In the genomic region with DNA sequence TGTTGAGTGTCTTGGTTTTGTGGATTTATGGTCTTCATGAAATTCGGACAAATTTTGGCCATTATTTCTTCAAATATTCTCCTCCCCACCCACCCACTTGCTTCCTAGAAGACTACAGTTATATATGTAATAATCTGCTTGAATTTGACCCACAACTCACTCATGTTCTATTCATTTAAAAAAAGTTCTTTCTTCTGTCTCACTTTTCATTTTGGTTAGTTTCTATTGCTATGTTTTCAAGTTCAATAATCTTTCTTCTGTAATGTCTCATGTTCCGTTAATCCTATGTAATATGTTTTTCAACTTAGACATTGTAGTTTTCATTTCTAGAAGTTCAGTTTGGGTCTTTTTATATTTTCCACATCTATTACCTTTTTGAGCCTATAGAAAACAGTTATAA, we compare ENCODE assay signal across 7 cellular contexts. TPM values are rescaled to one million over a fixed set of nuclear protein-coding genes. Genes with fewer than 3 reads are reported as not detected.
A peak's percentile ranks its signal among the peaks of the same experiment; 100 is the strongest.
DNase-seq lines count a peak whose midpoint lies in the region; ATAC-seq, FAIRE-seq and TF ChIP-seq lines count a peak whose summit lies in the region.
"Not testable (repeated sequence)": the region's sequence is repeated elsewhere in the genome, so short reads cannot be mapped to it uniquely, and the experiment has no call there.

No MANE protein-coding gene starts in this region.

- H3K79me2 ChIP-seq in GM12878 (ENCODE audit: control insufficient read depth, insufficient read depth, low read length): not testable (repeated sequence)

- not testable (repeated sequence) for ATAC-seq in GM12878

- intact Hi-C loops in activated T-helper 2 cell treated with anti-CD3 and anti-CD28 coated beads, Interferon-gamma antibody, Interleukin-2, Interleukin-4, amounts not matched to agents 10 μg/mL and 5 μg/mL and 100 μg/mL, durations not matched to agents 14 hours and 24 hours and 36 hours (cut with micrococcal nuclease); GM12878 (cut with micrococcal nuclease; ENCODE audit: unreplicated experiment): not testable (repeated sequence)

- H4K20me1 ChIP-seq in GM12878 (ENCODE audit: control insufficient read depth, insufficient read depth): not testable (repeated sequence)

- H3K4me2 ChIP-seq in GM12878 (ENCODE audit: control insufficient read depth, insufficient read depth): not testable (repeated sequence)

- H3K9ac ChIP-seq in GM12878 (ENCODE audit: control insufficient read depth, insufficient read depth, low read length): not testable (repeated sequence)

- H3K4me3 ChIP-seq in GM12878: not testable (repeated sequence)

- peaks cover 11% of the 10 kb centered on the region for H3K9me3 Mint-ChIP-seq in activated T-cell treated with anti-CD3 and anti-CD28 coated beads, Interleukin-2, amount 50 U/mL, for 24 hours
- H3K9me3 Mint-ChIP-seq in activated T-helper 2 cell treated with anti-CD3 and anti-CD28 coated beads, Interferon-gamma antibody, Interleukin-2, Interleukin-4, amounts not matched to agents 10 μg/mL and 5 μg/mL and 100 μg/mL, durations not matched to agents 14 hours and 24 hours and 36 hours; stimulated activated naive CD8-positive, alpha-beta T cell treated with anti-CD3 and anti-CD28 coated beads, Interleukin-15, Interleukin-2, amounts not matched to agents 100 ng/mL and 50 ng/mL, for 24 hours: not testable (repeated sequence)

- H2AFZ ChIP-seq in GM12878 (ENCODE audit: control insufficient read depth, low read depth, low read length): not testable (repeated sequence)

- H3K27me3 Mint-ChIP-seq in activated T-cell treated with anti-CD3 and anti-CD28 coated beads, Interleukin-2, amount 50 U/mL, for 24 hours; activated T-helper 2 cell treated with anti-CD3 and anti-CD28 coated beads, Interferon-gamma antibody, Interleukin-2, Interleukin-4, amounts not matched to agents 10 μg/mL and 5 μg/mL and 100 μg/mL, durations not matched to agents 14 hours and 24 hours and 36 hours (ENCODE audit: low read depth); stimulated activated naive CD8-positive, alpha-beta T cell treated with anti-CD3 and anti-CD28 coated beads, Interleukin-15, Interleukin-2, amounts not matched to agents 100 ng/mL and 50 ng/mL, for 24 hours: not testable (repeated sequence)

- SMC1A ChIA-PET in GM12878 (lab: Charles Lee; ENCODE audit: uncharacterized antibody, unreplicated experiment): not testable (repeated sequence)

- H3K27ac Mint-ChIP-seq in activated T-cell treated with anti-CD3 and anti-CD28 coated beads, Interleukin-2, amount 50 U/mL, for 24 hours: peak overlapping the region; percentile 63
- H3K27ac Mint-ChIP-seq in activated T-helper 2 cell treated with anti-CD3 and anti-CD28 coated beads, Interferon-gamma antibody, Interleukin-2, Interleukin-4, amounts not matched to agents 10 μg/mL and 5 μg/mL and 100 μg/mL, durations not matched to agents 14 hours and 24 hours and 36 hours: peak overlapping the region; percentile 55
- H3K27ac Mint-ChIP-seq in stimulated activated naive CD8-positive, alpha-beta T cell treated with anti-CD3 and anti-CD28 coated beads, Interleukin-15, Interleukin-2, amounts not matched to agents 100 ng/mL and 50 ng/mL, for 24 hours: peak overlapping the region; percentile 70

- CTCF ChIA-PET in GM12878 (lab: Yijun Ruan, JAX): not testable (repeated sequence)

- H3K36me3 ChIP-seq in GM12878 (ENCODE audit: control insufficient read depth in 2 of 2, insufficient read depth in 2 of 2, low read length in 1 of 2): not testable (repeated sequence)

- not testable (repeated sequence) for BruUV-seq in GM12878 (replicated peaks; lab: Mats Ljungman, UMichigan)

- DNase-seq in H54 (ENCODE audit: insufficient read length, low spot score); activated T-cell treated with anti-CD3 and anti-CD28 coated beads, Interleukin-2, amount 50 U/mL, for 24 hours; activated T-helper 2 cell treated with anti-CD3 and anti-CD28 coated beads, Interferon-gamma antibody, Interleukin-2, Interleukin-4, amounts not matched to agents 10 μg/mL and 5 μg/mL and 100 μg/mL, durations not matched to agents 14 hours and 24 hours and 36 hours (ENCODE audit: low spot score); GM12878 (ENCODE audit: low read depth, low spot score): not testable (repeated sequence)

- WGBS in GM12878 (ENCODE audit: insufficient coverage, insufficient replicate concordance, low lambda C conversion rate, missing lambda C conversion rate): 0% methylated on average over 2 of the region's 2 CpGs

- not testable (repeated sequence) for TF ChIP-seq POLR2A in H54 (IDR thresholded peaks at IDR 0.05; ENCODE audit: low read depth, low read length); GM12878 (IDR thresholded peaks at IDR 0.05; ENCODE audit: low read depth, low read length)

- TF ChIP-seq CTCF in GM12878 (IDR thresholded peaks at IDR 0.05 in 2 of 3, conservative IDR thresholded peaks at IDR 0.05 in 1 of 3; ENCODE audit: control insufficient read depth in 2 of 3, extremely low read depth in 1 of 3, insufficient read depth in 1 of 3, low read depth in 3 of 3, low read length in 3 of 3): not testable (repeated sequence)

- not testable (repeated sequence) for H3K27ac ChIP-seq in GM12878 (ENCODE audit: control insufficient read depth, insufficient read depth)

- RAD21 ChIA-PET in GM12878 (lab: Charles Lee; ENCODE audit: unreplicated experiment): not testable (repeated sequence)

- not testable (repeated sequence) for TF ChIP-seq EP300 in GM12878 (IDR thresholded peaks at IDR 0.05; ENCODE audit: borderline replicate concordance in 1 of 2, control insufficient read depth in 1 of 2, low read depth in 2 of 2, low read length in 2 of 2)

- not testable (repeated sequence) for H3K4me1 ChIP-seq in GM12878 (ENCODE audit: control insufficient read depth, insufficient read depth, low read length)

- TF ChIP-seq RAD21 in GM12878 (IDR thresholded peaks at IDR 0.05; ENCODE audit: insufficient read depth, low read depth, low read length): not testable (repeated sequence)

- not testable (repeated sequence) for H3K4me3 Mint-ChIP-seq in activated T-cell treated with anti-CD3 and anti-CD28 coated beads, Interleukin-2, amount 50 U/mL, for 24 hours; activated T-helper 2 cell treated with anti-CD3 and anti-CD28 coated beads, Interferon-gamma antibody, Interleukin-2, Interleukin-4, amounts not matched to agents 10 μg/mL and 5 μg/mL and 100 μg/mL, durations not matched to agents 14 hours and 24 hours and 36 hours (ENCODE audit: low read depth); stimulated activated naive CD8-positive, alpha-beta T cell treated with anti-CD3 and anti-CD28 coated beads, Interleukin-15, Interleukin-2, amounts not matched to agents 100 ng/mL and 50 ng/mL, for 24 hours

- H3K4me1 Mint-ChIP-seq in activated T-cell treated with anti-CD3 and anti-CD28 coated beads, Interleukin-2, amount 50 U/mL, for 24 hours (ENCODE audit: low read depth); activated T-helper 2 cell treated with anti-CD3 and anti-CD28 coated beads, Interferon-gamma antibody, Interleukin-2, Interleukin-4, amounts not matched to agents 10 μg/mL and 5 μg/mL and 100 μg/mL, durations not matched to agents 14 hours and 24 hours and 36 hours (ENCODE audit: low read depth); stimulated activated naive CD8-positive, alpha-beta T cell treated with anti-CD3 and anti-CD28 coated beads, Interleukin-15, Interleukin-2, amounts not matched to agents 100 ng/mL and 50 ng/mL, for 24 hours (ENCODE audit: low read depth): not testable (repeated sequence)

- H3K9me3 ChIP-seq in GM12878 (replicated peaks; ENCODE audit: control insufficient read depth, insufficient read depth, low read length): not testable (repeated sequence)

- peaks cover 80% of the 10 kb centered on the region for H3K36me3 Mint-ChIP-seq in activated T-cell treated with anti-CD3 and anti-CD28 coated beads, Interleukin-2, amount 50 U/mL, for 24 hours (ENCODE audit: low read depth)
- peaks cover 72% of the 10 kb centered on the region for H3K36me3 Mint-ChIP-seq in activated T-helper 2 cell treated with anti-CD3 and anti-CD28 coated beads, Interferon-gamma antibody, Interleukin-2, Interleukin-4, amounts not matched to agents 10 μg/mL and 5 μg/mL and 100 μg/mL, durations not matched to agents 14 hours and 24 hours and 36 hours (ENCODE audit: low read depth)
- H3K36me3 Mint-ChIP-seq in stimulated activated naive CD8-positive, alpha-beta T cell treated with anti-CD3 and anti-CD28 coated beads, Interleukin-15, Interleukin-2, amounts not matched to agents 100 ng/mL and 50 ng/mL, for 24 hours (ENCODE audit: low read depth): peaks cover 64% of the 10 kb centered on the region

- POLR2A ChIA-PET in GM12878 (lab: Charles Lee): not testable (repeated sequence)

- FAIRE-seq in A204.1 (lab: Jason Lieb, UNC) (peak; percentile 82), H54 (lab: Jason Lieb, UNC) (peak; percentile 68), GM12878 (lab: Jason Lieb, UNC) (peak; percentile 7), islet of Langerhans (lab: Jason Lieb, UNC) (peak; percentile 80)

- not testable (repeated sequence) for H3K27me3 ChIP-seq in GM12878 (replicated peaks in 1 of 2; ENCODE audit: control insufficient read depth in 2 of 2, insufficient read depth in 2 of 2, low read length in 1 of 2)

- in situ Hi-C loops in GM12878 (cut with MboI): not testable (repeated sequence)

RNA-seq across cellular contexts. Expression of a gene that starts 55.5 kb away (rescaled TPM):
- 17.7 and 20.6 TPM in 2 replicates for total RNA-seq in activated T-helper 2 cell treated with anti-CD3 and anti-CD28 coated beads, Interferon-gamma antibody, Interleukin-2, Interleukin-4, amounts not matched to agents 10 μg/mL and 5 μg/mL and 100 μg/mL, durations not matched to agents 14 hours and 24 hours and 36 hours
- 68.4 and 80.7 TPM in 2 replicates for total RNA-seq in GM12878 (2013; cell fraction: nucleolus; rRNA removed)
- 18.2 and 19.6 TPM in 2 replicates for total RNA-seq in GM12878 (2014; rRNA removed)
- total RNA-seq in GM12878 (2014; rRNA removed; fragmentation: Illumina TruSeq; extraction: Trizol): 20.9 and 23.7 TPM in 2 replicates
- total RNA-seq in GM12878 (2021): 18.7 and 18.9 TPM in 2 replicates
- 7.5 TPM for polyA plus RNA-seq in GM12878 (2011; ENCODE audit: low read depth)
- 16.9 and 19.3 TPM in 2 replicates for polyA plus RNA-seq in GM12878 (2011; rRNA removed)
- polyA plus RNA-seq in GM12878 (2011; cell fraction: cytosol; rRNA removed): 11.9 and 12.1 TPM in 2 replicates
- 9.4 and 10.9 TPM in 2 replicates for polyA plus RNA-seq in GM12878 (2011; cell fraction: nucleus; rRNA removed)
- 9.2 and 10.2 TPM in 2 replicates for polyA plus RNA-seq in GM12878 (2012)
- polyA plus RNA-seq in GM12878 (2014; fragmentation: Illumina TruSeq; extraction: Trizol): 21.6 and 21.9 TPM in 2 replicates
- 10 to 100 TPM; 11.3 to 17.4 TPM for polyA plus RNA-seq in GM12878 (2014; fragmentation: Nextera tagmentation; extraction: Ambion mirVana)
- 13.7 and 15.3 TPM in 2 replicates for polyA plus RNA-seq in GM12878 (2014; rRNA removed)
- 10 to 100 TPM; 26.5 to 29.0 TPM for polyA plus RNA-seq in GM12878 (2016; fragmentation: Nextera tagmentation; extraction: Ambion mirVana)
- polyA minus RNA-seq in GM12878 (2011; rRNA and poly(A)+ RNA removed): 27.8 and 29.3 TPM in 2 replicates
- polyA minus RNA-seq in GM12878 (2011; cell fraction: cytosol; rRNA and poly(A)+ RNA removed): 5.5 and 7.2 TPM in 2 replicates
- 15.5 and 15.9 TPM in 2 replicates for polyA minus RNA-seq in GM12878 (2011; cell fraction: nucleus; rRNA and poly(A)+ RNA removed)

RNA-seq across cellular contexts. Expression of a gene that starts 56.8 kb away (rescaled TPM):
- total RNA-seq in activated T-helper 2 cell treated with anti-CD3 and anti-CD28 coated beads, Interferon-gamma antibody, Interleukin-2, Interleukin-4, amounts not matched to agents 10 μg/mL and 5 μg/mL and 100 μg/mL, durations not matched to agents 14 hours and 24 hours and 36 hours: 56.2 and 57.4 TPM in 2 replicates
- total RNA-seq in GM12878 (2013; cell fraction: nucleolus; rRNA removed): 5.2 and 9.0 TPM in 2 replicates
- 28.7 and 33.1 TPM in 2 replicates for total RNA-seq in GM12878 (2014; rRNA removed)
- 33.2 and 35.4 TPM in 2 replicates for total RNA-seq in GM12878 (2014; rRNA removed; fragmentation: Illumina TruSeq; extraction: Trizol)
- 29.4 and 31.2 TPM in 2 replicates for total RNA-seq in GM12878 (2021)
- polyA plus RNA-seq in GM12878 (2011; ENCODE audit: low read depth): 19.8 TPM
- 31.0 and 52.0 TPM in 2 replicates for polyA plus RNA-seq in GM12878 (2011; rRNA removed)
- 10.0 and 13.9 TPM in 2 replicates for polyA plus RNA-seq in GM12878 (2011; cell fraction: cytosol; rRNA removed)
- 9.9 and 13.1 TPM in 2 replicates for polyA plus RNA-seq in GM12878 (2011; cell fraction: nucleus; rRNA removed)
- 25.1 and 25.9 TPM in 2 replicates for polyA plus RNA-seq in GM12878 (2012)
- polyA plus RNA-seq in GM12878 (2014; fragmentation: Illumina TruSeq; extraction: Trizol): 46.6 and 61.2 TPM in 2 replicates
- polyA plus RNA-seq in GM12878 (2014; fragmentation: Nextera tagmentation; extraction: Ambion mirVana): 10 to 100 TPM; 22.4 to 34.3 TPM
- 26.7 and 30.9 TPM in 2 replicates for polyA plus RNA-seq in GM12878 (2014; rRNA removed)
- polyA plus RNA-seq in GM12878 (2016; fragmentation: Nextera tagmentation; extraction: Ambion mirVana): 10 to 100 TPM; 60.1 to 63.0 TPM
- polyA minus RNA-seq in GM12878 (2011; rRNA and poly(A)+ RNA removed): 6.9 and 14.0 TPM in 2 replicates
- 11.2 and 12.4 TPM in 2 replicates for polyA minus RNA-seq in GM12878 (2011; cell fraction: cytosol; rRNA and poly(A)+ RNA removed)
- polyA minus RNA-seq in GM12878 (2011; cell fraction: nucleus; rRNA and poly(A)+ RNA removed): 5.4 and 11.7 TPM in 2 replicates
